ENCODE assay signal across 18 cellular contexts in the genomic region with DNA sequence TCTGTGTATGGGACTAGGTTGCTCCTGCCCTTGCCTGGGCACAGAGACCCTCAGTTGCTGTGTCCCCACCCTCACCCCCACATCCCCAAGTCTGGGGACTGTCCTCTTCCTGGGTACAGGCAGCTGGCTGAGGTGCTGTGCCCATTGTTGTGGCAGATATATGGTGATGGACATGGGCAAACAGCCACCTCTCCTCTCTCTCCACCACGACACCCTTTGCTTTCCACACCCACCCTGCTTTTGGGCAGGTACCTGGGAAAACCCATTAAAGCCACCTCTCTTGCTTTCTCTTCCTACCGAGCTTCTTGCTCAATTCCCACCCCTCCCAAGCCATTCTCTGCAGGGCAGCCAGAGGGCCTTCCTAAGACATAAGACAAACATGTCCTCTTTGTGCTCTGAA. TPM values are rescaled to one million over a fixed set of nuclear protein-coding genes. Genes with fewer than 3 reads are reported as not detected.
A peak's percentile ranks its signal among the peaks of the same experiment; 100 is the strongest.
DNase-seq lines count a peak whose midpoint lies in the region; ATAC-seq and TF ChIP-seq lines count a peak whose summit lies in the region.
"Had no signal": no experiment of that assay in that cellular context is flagged by ENCODE, and none has a peak within 500 bp of the region (broad histone marks: within the 10 kb centered on the region; RNA-seq: fewer than 3 reads in every experiment).

No MANE protein-coding gene starts in this region.

- H3K4me1 Mint-ChIP-seq in CD4-positive, alpha-beta T cell (ENCODE audit: low read depth), result peaks cover 45% of the 10 kb centered on the region
- peaks cover 35% of the 10 kb centered on the region for H3K4me1 Mint-ChIP-seq in activated CD4-positive, alpha-beta memory T cell treated with anti-CD3 and anti-CD28 coated beads, Interleukin-2, amount 10 ng/mL, durations not matched to agents 7 days and 5 days
- peaks cover 49 to 58% of the 10 kb centered on the region in 2 donors for H3K4me1 Mint-ChIP-seq in immature natural killer cell

- POLR2A ChIA-PET in AG04450 (lab: Yijun Ruan, JAX), result interaction anchor here (2.2 kb wide), 1 partner anchor 19 kb away, joined by 28 read pairs; no protein-coding TSS in a partner anchor
- POLR2A ChIA-PET in CD4-positive, alpha-beta T cell (lab: Charles Lee), result interaction anchor here (2.5 kb wide), 1 partner anchor 56 kb away, joined by 51 read pairs; a partner anchor contains a TSS
- POLR2A ChIA-PET in activated CD4-positive, alpha-beta memory T cell treated with anti-CD3 and anti-CD28 coated beads, Interleukin-2, amount 10 ng/mL, durations not matched to agents 7 days and 5 days (lab: Charles Lee), result interaction anchor here (2.9 to 6.0 kb wide), 3 partner anchors 9 to 56 kb away, joined by 13 to 55 read pairs (median 53); a partner anchor contains a TSS

- no peaks in the 10 kb centered on the region for H3K9me3 Mint-ChIP-seq in CD4-positive, alpha-beta T cell
- H3K9me3 Mint-ChIP-seq in activated CD4-positive, alpha-beta memory T cell treated with anti-CD3 and anti-CD28 coated beads, Interleukin-2, amount 10 ng/mL, durations not matched to agents 7 days and 5 days, result no peaks in the 10 kb centered on the region
- no peaks in the 10 kb centered on the region for H3K9me3 Mint-ChIP-seq in immature natural killer cell

- peaks cover 12% of the 10 kb centered on the region for H3K4me1 ChIP-seq in testis
- H3K4me1 ChIP-seq: BE2C had no signal

- no peaks in the 10 kb centered on the region for H3K9me3 ChIP-seq in AG04450 (ENCODE audit: control insufficient read depth, insufficient read depth, low read length)
- H3K9me3 ChIP-seq in CD4-positive, alpha-beta T cell (ENCODE audit: control insufficient read depth, low read length), result no peaks in the 10 kb centered on the region
- no peaks in the 10 kb centered on the region for H3K9me3 ChIP-seq in testis
- H3K9me3 ChIP-seq: BE2C, heart right ventricle had no signal

- H3K27me3 ChIP-seq in AG04450 (ENCODE audit: control insufficient read depth, insufficient read depth, low read length) (no peaks in the 10 kb centered on the region), testis (no peaks in the 10 kb centered on the region)
- no peaks in the 10 kb centered on the region for H3K27me3 ChIP-seq in CD4-positive, alpha-beta T cell (ENCODE audit: control insufficient read depth, insufficient read depth, low read length)
- H3K27me3 ChIP-seq: BE2C, heart right ventricle had no signal

- TF ChIP-seq CTCF in AG04450 (IDR thresholded peaks at IDR 0.05; ENCODE audit: low read depth, low read length) (no peak), testis (IDR thresholded peaks at IDR 0.05) (no peak)
- TF ChIP-seq CTCF in CD4-positive, alpha-beta T cell (IDR thresholded peaks at IDR 0.05), result no peak

- peak overlapping the region; percentile 96 for H3K27ac Mint-ChIP-seq in CD4-positive, alpha-beta T cell
- H3K27ac Mint-ChIP-seq in activated CD4-positive, alpha-beta memory T cell treated with anti-CD3 and anti-CD28 coated beads, Interleukin-2, amount 10 ng/mL, durations not matched to agents 7 days and 5 days, result peak overlapping the region; percentile 35
- H3K27ac Mint-ChIP-seq in immature natural killer cell, result peak overlapping the region; percentile 10 to 80 (median 46)

- no peak overlapping the region for H3K4me3 Mint-ChIP-seq in CD4-positive, alpha-beta T cell
- H3K4me3 Mint-ChIP-seq in activated CD4-positive, alpha-beta memory T cell treated with anti-CD3 and anti-CD28 coated beads, Interleukin-2, amount 10 ng/mL, durations not matched to agents 7 days and 5 days, result no peak overlapping the region
- H3K4me3 Mint-ChIP-seq in immature natural killer cell, result peak overlapping the region in 1 of 5 donors; percentile 47

- H3K27ac ChIP-seq in AG04450 (ENCODE audit: low read depth, low read length) (peak overlapping the region; percentile 11), testis (no peak overlapping the region)
- H3K27ac ChIP-seq in CD4-positive, alpha-beta T cell (ENCODE audit: low read depth, low read length), result no peak overlapping the region
- H3K27ac ChIP-seq: heart right ventricle had no signal

- CTCF ChIA-PET in AG04450 (lab: Charles Lee), result interaction anchor here (1.3 kb wide), 1 partner anchor 9 kb away, joined by 8 read pairs; no protein-coding TSS in a partner anchor
- CTCF ChIA-PET in CD4-positive, alpha-beta T cell (lab: Charles Lee), result no interaction called here
- CTCF ChIA-PET in activated CD4-positive, alpha-beta memory T cell treated with anti-CD3 and anti-CD28 coated beads, Interleukin-2, amount 10 ng/mL, durations not matched to agents 7 days and 5 days (lab: Charles Lee), result interaction anchor here (2.2 kb wide), 1 partner anchor 8 kb away, joined by 20 read pairs; no protein-coding TSS in a partner anchor

- no peak for TF ChIP-seq POLR2A in testis (IDR thresholded peaks at IDR 0.05)

- H3K4me3 ChIP-seq in AG04450 (ENCODE audit: low read depth, low read length) (no peak overlapping the region), testis (no peak overlapping the region)
- H3K4me3 ChIP-seq: heart right ventricle had no signal

- H3K36me3 Mint-ChIP-seq in CD4-positive, alpha-beta T cell (ENCODE audit: low read depth), result peaks cover 36% of the 10 kb centered on the region
- peaks cover 62% of the 10 kb centered on the region for H3K36me3 Mint-ChIP-seq in activated CD4-positive, alpha-beta memory T cell treated with anti-CD3 and anti-CD28 coated beads, Interleukin-2, amount 10 ng/mL, durations not matched to agents 7 days and 5 days (ENCODE audit: low read depth)
- peaks cover 2 to 6% (median 3%) of the 10 kb centered on the region in 3 donors for H3K36me3 Mint-ChIP-seq in immature natural killer cell

- no peaks in the 10 kb centered on the region for H3K36me3 ChIP-seq in testis (ENCODE audit: low read depth, missing control alignments)

- no peak for DNase-seq in AG04450 (ENCODE audit: low read depth, low spot score)
- no peak for DNase-seq in CD4-positive, alpha-beta T cell
- DNase-seq in activated CD4-positive, alpha-beta memory T cell treated with anti-CD3 and anti-CD28 coated beads, Interleukin-2, amount 10 ng/mL, durations not matched to agents 7 days and 5 days, result no peak
- DNase-seq in immature natural killer cell, result no peak
- no peak for DNase-seq in testis
- DNase-seq: activated CD4-positive, alpha-beta T cell treated with anti-CD3 and anti-CD28 coated beads for 4 hours; activated effector memory CD4-positive, alpha-beta T cell treated with anti-CD3 and anti-CD28 coated beads, Interleukin-2, amount 50 U/mL, for 16 hours; BE2C; DMS53; heart right ventricle; NCI-H2029; NCI-H510A; stimulated activated CD4-positive, alpha-beta T cell treated with anti-CD3 and anti-CD28 coated beads, Interleukin-1b, Interleukin-23, amount 100 ng/mL, for 48 hours; T-helper 9 cell had no signal

- H3K27me3 Mint-ChIP-seq in CD4-positive, alpha-beta T cell, result no peaks in the 10 kb centered on the region
- H3K27me3 Mint-ChIP-seq in activated CD4-positive, alpha-beta memory T cell treated with anti-CD3 and anti-CD28 coated beads, Interleukin-2, amount 10 ng/mL, durations not matched to agents 7 days and 5 days, result no peaks in the 10 kb centered on the region
- H3K27me3 Mint-ChIP-seq in immature natural killer cell (ENCODE audit: low read depth in 3 of 3), result peaks cover 6 to 14% (median 7%) of the 10 kb centered on the region in 3 donors

- intact Hi-C loops in CD4-positive, alpha-beta T cell (cut with DNase I, micrococcal nuclease), result loop anchor here in 1 of 2 experiments (2.0 to 5.0 kb wide), 5 partner anchors 18 to 1880 kb away; a partner anchor contains a TSS
- intact Hi-C loops in testis (cut with DNase I; ENCODE audit: low total_unique reads), result no loop called here

- WGBS in testis, 2 donors, result 76 to 77% methylated on average over 2 of the region's 2 CpGs

- ATAC-seq in CD4-positive, alpha-beta T cell (ENCODE audit: poor library complexity), result no peak
- ATAC-seq in GM19452 (IDR thresholded peaks at IDR 0.05; ENCODE audit: unreplicated experiment) (no peak), HG03159 (IDR thresholded peaks at IDR 0.05; ENCODE audit: unreplicated experiment) (no peak)
- ATAC-seq: heart right ventricle, right cardiac atrium had no signal

RNA-seq across cellular contexts. Expression of a gene that starts 21.7 kb away (rescaled TPM):
- polyA plus RNA-seq in AG04450 (2011; rRNA removed) (30.8 and 38.4 TPM in 2 replicates), immature natural killer cell (100 to 1,000 TPM; 151 to 206 (median 202) TPM), testis (ENCODE audit: insufficient read depth, low read depth, low replicate concordance) (7.6 TPM)
- 57.0 and 70.8 TPM in 2 replicates for polyA minus RNA-seq in AG04450 (2011; rRNA and poly(A)+ RNA removed)
- 10 to 100 TPM; 42.8 to 45.2 TPM for total RNA-seq in CD4-positive, alpha-beta T cell
- total RNA-seq in activated CD4-positive, alpha-beta memory T cell treated with anti-CD3 and anti-CD28 coated beads, Interleukin-2, amount 10 ng/mL, durations not matched to agents 7 days and 5 days, result 100 to 1,000 TPM; 131 to 142 TPM
- total RNA-seq in testis, result 1 to 10 TPM; 7.1 to 7.7 TPM

RNA-seq across cellular contexts. Expression of a gene that starts 54.9 kb away (rescaled TPM):
- polyA plus RNA-seq in AG04450 (2011; rRNA removed) (1.2 TPM in 2 replicates), immature natural killer cell (1 to 10 TPM in 2 of 3 donors, under 1 TPM in 1; 0.93 to 2.1 (median 1.3) TPM), testis (ENCODE audit: insufficient read depth, low read depth, low replicate concordance) (39.1 TPM)
- polyA minus RNA-seq in AG04450 (2011; rRNA and poly(A)+ RNA removed), result 0.74 and 0.78 TPM in 2 replicates
- total RNA-seq in CD4-positive, alpha-beta T cell, result 1 to 10 TPM; 1.5 to 1.9 TPM
- total RNA-seq in activated CD4-positive, alpha-beta memory T cell treated with anti-CD3 and anti-CD28 coated beads, Interleukin-2, amount 10 ng/mL, durations not matched to agents 7 days and 5 days, result 1 to 10 TPM; 1.2 to 1.8 TPM
- total RNA-seq in testis, result 10 to 100 TPM; 44.5 to 47.9 TPM
- total RNA-seq: bronchial epithelial cell had no signal

RNA-seq across cellular contexts. Expression of a gene that starts 56.2 kb away (rescaled TPM):
- 1,944 and 3,172 TPM in 2 replicates for polyA plus RNA-seq in AG04450 (2011; rRNA removed)
- polyA minus RNA-seq in AG04450 (2011; rRNA and poly(A)+ RNA removed), result 2,374 and 2,983 TPM in 2 replicates
- 100 to 1,000 TPM; 646 to 647 TPM for total RNA-seq in CD4-positive, alpha-beta T cell
- 1,000 to 10,000 TPM; 1,185 TPM for total RNA-seq in activated CD4-positive, alpha-beta memory T cell treated with anti-CD3 and anti-CD28 coated beads, Interleukin-2, amount 10 ng/mL, durations not matched to agents 7 days and 5 days
- polyA plus RNA-seq in immature natural killer cell, result 1,000 to 10,000 TPM; 3,354 to 4,873 (median 3,832) TPM
- 1,000 to 10,000 TPM; 1,859 to 1,996 TPM for total RNA-seq in testis
- polyA plus RNA-seq in testis (ENCODE audit: insufficient read depth, low read depth, low replicate concordance), result 3,514 TPM

Comparison
In these comparisons a context has a peak if more than half of its experiments do, and no peak if none do; other contexts are left out.
1. H3K27ac Mint-ChIP-seq: peak in every context shown above with its lines; median percentile 96 in CD4-positive, alpha-beta T cell; 46 in immature natural killer cell; 35 in activated CD4-positive, alpha-beta memory T cell treated with anti-CD3 and anti-CD28 coated beads, Interleukin-2, amount 10 ng/mL, durations not matched to agents 7 days and 5 days.
2. RNA of a gene that starts 21.7 kb away (total RNA-seq): 131 to 142 TPM in activated CD4-positive, alpha-beta memory T cell treated with anti-CD3 and anti-CD28 coated beads, Interleukin-2, amount 10 ng/mL, durations not matched to agents 7 days and 5 days and 42.8 to 45.2 TPM in CD4-positive, alpha-beta T cell; 7.1 to 7.7 TPM in testis; every median in the first group is over 4 times any median in the second.
3. RNA of a gene that starts 54.9 kb away (total RNA-seq): 44.5 to 47.9 TPM in testis; 1.5 to 1.9 TPM in CD4-positive, alpha-beta T cell and 1.2 to 1.8 TPM in activated CD4-positive, alpha-beta memory T cell treated with anti-CD3 and anti-CD28 coated beads, Interleukin-2, amount 10 ng/mL, durations not matched to agents 7 days and 5 days; every median in the first group is over 10 times any median in the second.